Comparison of ENCODE assay signal across 14 cellular contexts in genomic region chr10:110885932-110886674, GRCh38. TPM values are rescaled to one million over a fixed set of nuclear protein-coding genes. Genes with fewer than 3 reads are reported as not detected.
A peak's percentile ranks its signal among the peaks of the same experiment; 100 is the strongest.
DNase-seq lines count a peak whose midpoint lies in the region; ATAC-seq, FAIRE-seq and TF ChIP-seq lines count a peak whose summit lies in the region.
"Had no signal": no experiment of that assay in that cellular context is flagged by ENCODE, and none has a peak within 500 bp of the region (broad histone marks: within the 10 kb centered on the region; RNA-seq: fewer than 3 reads in every experiment).

No MANE protein-coding gene starts in this region.

- TF ChIP-seq EP300 in HepG2 (IDR thresholded peaks at IDR 0.05; ENCODE audit: low read depth in 2 of 2, low read length in 2 of 2) (no peak), HepG2 (CRISPR knock-in tag; IDR thresholded peaks at IDR 0.05; ENCODE audit: borderline replicate concordance) (no peak)

- no peaks in the 10 kb centered on the region for H4K20me1 ChIP-seq in HepG2 (ENCODE audit: insufficient read depth, low read length)

- H3K4me3 ChIP-seq in HepG2 (replicated peaks in 1 of 3; ENCODE audit: insufficient read depth in 1 of 3, low read depth in 2 of 3, low read length in 3 of 3) (no peak overlapping the region), right lobe of liver (no peak overlapping the region)
- H3K4me3 ChIP-seq: BLaER1, prostate gland, tibial artery had no signal

- H3K27ac ChIP-seq in HepG2 (ENCODE audit: extremely low read length, insufficient read depth, low read length) (no peak overlapping the region), right lobe of liver (no peak overlapping the region), foreskin keratinocyte (no peak overlapping the region)
- H3K27ac ChIP-seq: BLaER1, tibial artery, VCaP had no signal

- ATAC-seq in HepG2 (no peak), right lobe of liver (no peak), activated B cell treated with CpG ODN at 0.5 μM for 24 hours (ENCODE audit: low read depth) (no peak), GM21526 (IDR thresholded peaks at IDR 0.05; ENCODE audit: low FRiP score, unreplicated experiment) (no peak), foreskin keratinocyte (no peak)

- POLR2A ChIA-PET in HepG2 (lab: Yijun Ruan, JAX) (no interaction called here), activated B cell treated with CpG ODN at 0.5 μM for 24 hours (lab: Charles Lee) (interaction anchor here (2.2 kb wide), 1 partner anchor 13 kb away, joined by 7 read pairs; no protein-coding TSS in a partner anchor)

- TF ChIP-seq RAD21 in HepG2 (CRISPR knock-in tag; IDR thresholded peaks at IDR 0.05): no peak

- TF ChIP-seq CTCF in HepG2 (CRISPR knock-in tag; IDR thresholded peaks at IDR 0.05) (no peak), right lobe of liver (IDR thresholded peaks at IDR 0.05) (no peak), activated B cell treated with CpG ODN at 0.5 μM for 24 hours (IDR thresholded peaks at IDR 0.05) (no peak), mesothelial cell of epicardium (IDR thresholded peaks at IDR 0.05; ENCODE audit: unreplicated experiment) (no peak), HFFc6 (IDR thresholded peaks at IDR 0.05) (no peak), foreskin keratinocyte (conservative IDR thresholded peaks at IDR 0.05) (no peak)

- FAIRE-seq in HepG2 (lab: Jason Lieb, UNC): no peak

- CTCF ChIA-PET in HepG2 (lab: Yijun Ruan, JAX; ENCODE audit: low intra/inter-chr PET ratio, low total read pairs) (no interaction called here), activated B cell treated with CpG ODN at 0.5 μM for 24 hours (lab: Charles Lee) (interaction anchor here (1.7 kb wide), 1 partner anchor 11 kb away, joined by 6 read pairs; no protein-coding TSS in a partner anchor)

- H3K27ac Mint-ChIP-seq in activated B cell treated with CpG ODN at 0.5 μM for 24 hours: peak overlapping the region; percentile 38
- H3K27ac Mint-ChIP-seq in mesothelial cell of epicardium: peak overlapping the region; percentile 23
- H3K27ac Mint-ChIP-seq in HFFc6: no peak overlapping the region

- peaks cover 2 to 58% of the 10 kb centered on the region in 2 experiments; a peak in 4 of 5 replicates for H3K36me3 ChIP-seq in HepG2 (replicated peaks in 1 of 2; ENCODE audit: control insufficient read depth in 1 of 2, insufficient read depth in 2 of 2, low read length in 2 of 2)
- H3K36me3 ChIP-seq in right lobe of liver: peaks cover 0 to 72% (median 10%) of the 10 kb centered on the region in 4 donors
- H3K36me3 ChIP-seq: prostate gland had no signal

- peaks cover 75% of the 10 kb centered on the region for H3K36me3 Mint-ChIP-seq in activated B cell treated with CpG ODN at 0.5 μM for 24 hours (ENCODE audit: low read depth)
- peaks cover 37% of the 10 kb centered on the region for H3K36me3 Mint-ChIP-seq in mesothelial cell of epicardium
- peaks cover 13% of the 10 kb centered on the region for H3K36me3 Mint-ChIP-seq in HFFc6 (ENCODE audit: low read depth)

- H3K4me1 Mint-ChIP-seq in activated B cell treated with CpG ODN at 0.5 μM for 24 hours: peaks cover 27% of the 10 kb centered on the region
- peaks cover 3% of the 10 kb centered on the region for H3K4me1 Mint-ChIP-seq in mesothelial cell of epicardium
- H3K4me1 Mint-ChIP-seq in HFFc6 (ENCODE audit: low read depth): no peaks in the 10 kb centered on the region

- H3K4me3 Mint-ChIP-seq in activated B cell treated with CpG ODN at 0.5 μM for 24 hours (no peak overlapping the region), mesothelial cell of epicardium (no peak overlapping the region), HFFc6 (no peak overlapping the region)

- intact Hi-C loops in HepG2 (cut with micrococcal nuclease; ENCODE audit: unreplicated experiment) (no loop called here), right lobe of liver (cut with DNase I) (no loop called here), activated B cell treated with CpG ODN at 0.5 μM for 24 hours (cut with micrococcal nuclease) (no loop called here)

- WGBS in HepG2 (ENCODE audit: low lambda C conversion rate): 60% methylated on average over 5 of the region's 5 CpGs
- 57% methylated on average over 5 of the region's 5 CpGs for WGBS in right lobe of liver (ENCODE audit: insufficient coverage, low coverage, low lambda C conversion rate, missing lambda C conversion rate)

- no peak for TF ChIP-seq POLR2A in HepG2 (IDR thresholded peaks at IDR 0.05; ENCODE audit: insufficient read depth in 1 of 2, low read depth in 2 of 2, low read length in 2 of 2)
- no peak for TF ChIP-seq POLR2A in right lobe of liver (IDR thresholded peaks at IDR 0.05)

- in situ Hi-C loops in HepG2 (cut with HindIII; ENCODE audit: extremely low pct_ligation_motif_present, low pct_unique_long_range_greater_than_20kb): loop anchor here (25.0 kb wide), 1 partner anchor 274 kb away; no protein-coding TSS in a partner anchor

- no peaks in the 10 kb centered on the region for H3K27me3 ChIP-seq in HepG2 (ENCODE audit: control insufficient read depth in 1 of 2, insufficient read depth in 2 of 2, low read length in 2 of 2)
- H3K27me3 ChIP-seq in right lobe of liver: no peaks in the 10 kb centered on the region
- H3K27me3 ChIP-seq in foreskin keratinocyte: no peaks in the 10 kb centered on the region
- H3K27me3 ChIP-seq: BLaER1, tibial artery had no signal

- H3K9me3 ChIP-seq in HepG2 (ENCODE audit: low read length) (no peaks in the 10 kb centered on the region), right lobe of liver (no peaks in the 10 kb centered on the region)
- H3K9me3 ChIP-seq: BLaER1, prostate gland, tibial artery had no signal

- H3K4me1 ChIP-seq in HepG2 (ENCODE audit: insufficient read depth, low read length): peaks cover 8% of the 10 kb centered on the region
- peaks cover 0 to 18% (median 0%) of the 10 kb centered on the region in 4 donors for H3K4me1 ChIP-seq in right lobe of liver
- no peaks in the 10 kb centered on the region for H3K4me1 ChIP-seq in foreskin keratinocyte

- DNase-seq in HepG2 (ENCODE audit: low spot score) (peak; percentile 48), right lobe of liver (no peak), activated B cell treated with CpG ODN at 0.5 μM for 24 hours (no peak), mesothelial cell of epicardium (ENCODE audit: low spot score in 2 of 2, unreplicated experiment in 2 of 2) (no peak), HFFc6 (no peak), foreskin keratinocyte (no peak)
- no peak for DNase-seq in stimulated activated naive CD4-positive, alpha-beta T cell treated with Interleukin-2 at 50 U/mL for 16 hours (lab: John Stamatoyannopoulos, UW)
- DNase-seq: mesendoderm, NCI-H1092, tibial artery had no signal

- H3K9me3 Mint-ChIP-seq in activated B cell treated with CpG ODN at 0.5 μM for 24 hours: no peaks in the 10 kb centered on the region
- no peaks in the 10 kb centered on the region for H3K9me3 Mint-ChIP-seq in mesothelial cell of epicardium
- no peaks in the 10 kb centered on the region for H3K9me3 Mint-ChIP-seq in HFFc6

- no peak overlapping the region for H3K4me2 ChIP-seq in HepG2 (ENCODE audit: low read depth, low read length)
- H3K4me2 ChIP-seq: BLaER1 had no signal

- no peaks in the 10 kb centered on the region for H3K27me3 Mint-ChIP-seq in activated B cell treated with CpG ODN at 0.5 μM for 24 hours
- H3K27me3 Mint-ChIP-seq in mesothelial cell of epicardium (ENCODE audit: low read depth): no peaks in the 10 kb centered on the region
- no peaks in the 10 kb centered on the region; the same call in 1 of the 2 replicates for H3K27me3 Mint-ChIP-seq in HFFc6 (ENCODE audit: insufficient read depth)

- H3K79me2 ChIP-seq in HepG2 (ENCODE audit: insufficient read depth, low read length): no peaks in the 10 kb centered on the region

- no peak overlapping the region for H3K9ac ChIP-seq in HepG2 (ENCODE audit: insufficient read depth, low read depth, low read length)
- H3K9ac ChIP-seq: BLaER1 had no signal

- H2AFZ ChIP-seq in HepG2 (ENCODE audit: low read length): no peak overlapping the region

- no TSS peak for BruUV-seq in HepG2 (replicated peaks; lab: Mats Ljungman, UMichigan)

RNA-seq across cellular contexts. Expression of gene PDCD4, which starts 14.4 kb away (rescaled TPM):
- total RNA-seq in HepG2 (2016; rRNA removed; fragmentation: Illumina TruSeq; extraction: Trizol) (56.2 and 92.8 TPM in 2 replicates), right lobe of liver (100 to 1,000 TPM in 1 of 6 experiments, 10 to 100 TPM in 5; 10.8 to 105 (median 32.5) TPM), activated B cell treated with CpG ODN at 0.5 μM for 24 hours (143 and 145 TPM in 2 replicates), mesothelial cell of epicardium (142 to 157 TPM (median 145 TPM) in 3 replicates), foreskin keratinocyte (48.2 and 59.2 TPM in 2 replicates)
- total RNA-seq in HepG2 (2016; cell fraction: cytosol; rRNA removed; fragmentation: Illumina TruSeq; extraction: Trizol; ENCODE audit: low read depth): 16.2 and 22.3 TPM in 2 replicates
- total RNA-seq in HepG2 (2016; cell fraction: insoluble cytoplasmic fraction; rRNA removed; fragmentation: Illumina TruSeq; extraction: Trizol): 63.2 and 84.9 TPM in 2 replicates
- total RNA-seq in HepG2 (2016; cell fraction: membrane; rRNA removed; fragmentation: Illumina TruSeq; extraction: Trizol): 12.3 and 13.7 TPM in 2 replicates
- total RNA-seq in HepG2 (2016; cell fraction: nucleus; rRNA removed; fragmentation: Illumina TruSeq; extraction: Trizol): 30.6 and 42.1 TPM in 2 replicates
- polyA plus RNA-seq in HepG2 (2011; rRNA removed) (22.4 and 22.8 TPM in 2 replicates), foreskin keratinocyte (39.8 and 43.8 TPM in 2 replicates)
- 7.6 and 12.9 TPM in 2 replicates for polyA plus RNA-seq in HepG2 (2011; cell fraction: cytosol; rRNA removed)
- 8.4 and 13.8 TPM in 2 replicates for polyA plus RNA-seq in HepG2 (2011; cell fraction: nucleus; rRNA removed)
- polyA plus RNA-seq in HepG2 (2012): 50.1 and 77.6 TPM in 2 replicates
- polyA plus RNA-seq in HepG2 (2016; cell fraction: cytosol; fragmentation: Illumina TruSeq; extraction: Trizol; ENCODE audit: low read depth): 2.7 and 4.0 TPM in 2 replicates
- polyA plus RNA-seq in HepG2 (2016; cell fraction: insoluble cytoplasmic fraction; fragmentation: Illumina TruSeq; extraction: Trizol; ENCODE audit: low read depth): 112 and 113 TPM in 2 replicates
- polyA plus RNA-seq in HepG2 (2016; cell fraction: membrane; fragmentation: Illumina TruSeq; extraction: Trizol; ENCODE audit: low read depth): 9.3 and 9.7 TPM in 2 replicates
- 58.0 and 60.5 TPM in 2 replicates for polyA plus RNA-seq in HepG2 (2016; cell fraction: nucleus; fragmentation: Illumina TruSeq; extraction: Trizol; ENCODE audit: insufficient read depth, low read depth)
- polyA minus RNA-seq in HepG2 (2011; rRNA and poly(A)+ RNA removed; ENCODE audit: low replicate concordance): 3.8 and 12.7 TPM in 2 replicates
- 19.9 and 36.2 TPM in 2 replicates for polyA minus RNA-seq in HepG2 (2011; cell fraction: cytosol; rRNA and poly(A)+ RNA removed)
- polyA minus RNA-seq in HepG2 (2011; cell fraction: nucleus; rRNA and poly(A)+ RNA removed): 50.6 and 51.0 TPM in 2 replicates
- total RNA-seq in HFFc6 (2021; fragmentation: NEBNext Ultra II Directional; extraction: Animal tissue kit (Norgen Biotek cat#: 25700)): 10 to 100 TPM; 56.0 to 85.6 (median 72.8) TPM

RNA-seq across cellular contexts. Expression of gene BBIP1, which starts 32.9 kb away (rescaled TPM):
- total RNA-seq in HepG2 (2016; rRNA removed; fragmentation: Illumina TruSeq; extraction: Trizol): 24.1 and 28.9 TPM in 2 replicates
- 17.3 and 20.0 TPM in 2 replicates for total RNA-seq in HepG2 (2016; cell fraction: cytosol; rRNA removed; fragmentation: Illumina TruSeq; extraction: Trizol; ENCODE audit: low read depth)
- total RNA-seq in HepG2 (2016; cell fraction: insoluble cytoplasmic fraction; rRNA removed; fragmentation: Illumina TruSeq; extraction: Trizol): 19.7 and 29.5 TPM in 2 replicates
- 32.7 and 33.9 TPM in 2 replicates for total RNA-seq in HepG2 (2016; cell fraction: membrane; rRNA removed; fragmentation: Illumina TruSeq; extraction: Trizol)
- 16.5 and 17.2 TPM in 2 replicates for total RNA-seq in HepG2 (2016; cell fraction: nucleus; rRNA removed; fragmentation: Illumina TruSeq; extraction: Trizol)
- 12.2 and 18.3 TPM in 2 replicates for polyA plus RNA-seq in HepG2 (2011; rRNA removed)
- polyA plus RNA-seq in HepG2 (2011; cell fraction: cytosol; rRNA removed): 5.5 and 7.5 TPM in 2 replicates
- 12.1 and 13.9 TPM in 2 replicates for polyA plus RNA-seq in HepG2 (2011; cell fraction: nucleus; rRNA removed)
- 19.6 and 27.5 TPM in 2 replicates for polyA plus RNA-seq in HepG2 (2012)
- 21.3 and 22.3 TPM in 2 replicates for polyA plus RNA-seq in HepG2 (2016; cell fraction: cytosol; fragmentation: Illumina TruSeq; extraction: Trizol; ENCODE audit: low read depth)
- polyA plus RNA-seq in HepG2 (2016; cell fraction: insoluble cytoplasmic fraction; fragmentation: Illumina TruSeq; extraction: Trizol; ENCODE audit: low read depth): 30.5 and 34.8 TPM in 2 replicates
- 27.9 and 29.7 TPM in 2 replicates for polyA plus RNA-seq in HepG2 (2016; cell fraction: membrane; fragmentation: Illumina TruSeq; extraction: Trizol; ENCODE audit: low read depth)
- polyA plus RNA-seq in HepG2 (2016; cell fraction: nucleus; fragmentation: Illumina TruSeq; extraction: Trizol; ENCODE audit: insufficient read depth, low read depth): 21.6 and 32.5 TPM in 2 replicates
- polyA minus RNA-seq in HepG2 (2011; rRNA and poly(A)+ RNA removed; ENCODE audit: low replicate concordance): 3.9 and 7.4 TPM in 2 replicates
- 6.7 and 7.0 TPM in 2 replicates for polyA minus RNA-seq in HepG2 (2011; cell fraction: cytosol; rRNA and poly(A)+ RNA removed)
- polyA minus RNA-seq in HepG2 (2011; cell fraction: nucleus; rRNA and poly(A)+ RNA removed): 30.1 and 40.0 TPM in 2 replicates
- 10 to 100 TPM in 5 of 6 experiments, 1 to 10 TPM in 1; 9.4 to 15.7 (median 11.5) TPM for total RNA-seq in right lobe of liver
- total RNA-seq in activated B cell treated with CpG ODN at 0.5 μM for 24 hours: 28.4 and 29.0 TPM in 2 replicates
- total RNA-seq in mesothelial cell of epicardium: 16.3 to 18.6 TPM (median 16.5 TPM) in 3 replicates
- total RNA-seq in HFFc6 (2021; fragmentation: NEBNext Ultra II Directional; extraction: Animal tissue kit (Norgen Biotek cat#: 25700)): 10 to 100 TPM; 28.5 to 36.1 (median 31.2) TPM
- 20.7 and 22.5 TPM in 2 replicates for total RNA-seq in foreskin keratinocyte
- polyA plus RNA-seq in foreskin keratinocyte: 22.8 and 23.5 TPM in 2 replicates

RNA-seq across cellular contexts. Expression of gene SHOC2, which starts 33.3 kb away (rescaled TPM):
- total RNA-seq in HepG2 (2016; rRNA removed; fragmentation: Illumina TruSeq; extraction: Trizol) (25.5 and 44.4 TPM in 2 replicates), right lobe of liver (10 to 100 TPM; 16.0 to 28.6 (median 22.2) TPM), activated B cell treated with CpG ODN at 0.5 μM for 24 hours (92.7 and 106 TPM in 2 replicates), mesothelial cell of epicardium (40.4 to 43.2 TPM (median 41.0 TPM) in 3 replicates), foreskin keratinocyte (29.0 and 30.5 TPM in 2 replicates)
- 33.4 and 34.4 TPM in 2 replicates for total RNA-seq in HepG2 (2016; cell fraction: cytosol; rRNA removed; fragmentation: Illumina TruSeq; extraction: Trizol; ENCODE audit: low read depth)
- total RNA-seq in HepG2 (2016; cell fraction: insoluble cytoplasmic fraction; rRNA removed; fragmentation: Illumina TruSeq; extraction: Trizol): 24.6 and 39.6 TPM in 2 replicates
- 39.5 and 52.4 TPM in 2 replicates for total RNA-seq in HepG2 (2016; cell fraction: membrane; rRNA removed; fragmentation: Illumina TruSeq; extraction: Trizol)
- 23.1 and 27.2 TPM in 2 replicates for total RNA-seq in HepG2 (2016; cell fraction: nucleus; rRNA removed; fragmentation: Illumina TruSeq; extraction: Trizol)
- polyA plus RNA-seq in HepG2 (2011; rRNA removed) (8.0 and 8.6 TPM in 2 replicates), foreskin keratinocyte (9.4 and 10.9 TPM in 2 replicates)
- 3.7 and 6.8 TPM in 2 replicates for polyA plus RNA-seq in HepG2 (2011; cell fraction: cytosol; rRNA removed)
- 2.9 and 3.6 TPM in 2 replicates for polyA plus RNA-seq in HepG2 (2011; cell fraction: nucleus; rRNA removed)
- polyA plus RNA-seq in HepG2 (2012): 11.5 and 12.7 TPM in 2 replicates
- polyA plus RNA-seq in HepG2 (2016; cell fraction: cytosol; fragmentation: Illumina TruSeq; extraction: Trizol; ENCODE audit: low read depth): 2.5 and 2.6 TPM in 2 replicates
- 27.0 and 31.6 TPM in 2 replicates for polyA plus RNA-seq in HepG2 (2016; cell fraction: insoluble cytoplasmic fraction; fragmentation: Illumina TruSeq; extraction: Trizol; ENCODE audit: low read depth)
- 10.5 and 11.0 TPM in 2 replicates for polyA plus RNA-seq in HepG2 (2016; cell fraction: membrane; fragmentation: Illumina TruSeq; extraction: Trizol; ENCODE audit: low read depth)
- 13.1 and 13.4 TPM in 2 replicates for polyA plus RNA-seq in HepG2 (2016; cell fraction: nucleus; fragmentation: Illumina TruSeq; extraction: Trizol; ENCODE audit: insufficient read depth, low read depth)
- polyA minus RNA-seq in HepG2 (2011; rRNA and poly(A)+ RNA removed; ENCODE audit: low replicate concordance): 8.5 and 16.0 TPM in 2 replicates
- polyA minus RNA-seq in HepG2 (2011; cell fraction: cytosol; rRNA and poly(A)+ RNA removed): 17.3 and 24.5 TPM in 2 replicates
- polyA minus RNA-seq in HepG2 (2011; cell fraction: nucleus; rRNA and poly(A)+ RNA removed): 56.1 and 58.2 TPM in 2 replicates
- 10 to 100 TPM; 48.9 to 61.1 (median 56.6) TPM for total RNA-seq in HFFc6 (2021; fragmentation: NEBNext Ultra II Directional; extraction: Animal tissue kit (Norgen Biotek cat#: 25700))
